Comparison of ENCODE assay signal across 1 cellular context in the genomic region with DNA sequence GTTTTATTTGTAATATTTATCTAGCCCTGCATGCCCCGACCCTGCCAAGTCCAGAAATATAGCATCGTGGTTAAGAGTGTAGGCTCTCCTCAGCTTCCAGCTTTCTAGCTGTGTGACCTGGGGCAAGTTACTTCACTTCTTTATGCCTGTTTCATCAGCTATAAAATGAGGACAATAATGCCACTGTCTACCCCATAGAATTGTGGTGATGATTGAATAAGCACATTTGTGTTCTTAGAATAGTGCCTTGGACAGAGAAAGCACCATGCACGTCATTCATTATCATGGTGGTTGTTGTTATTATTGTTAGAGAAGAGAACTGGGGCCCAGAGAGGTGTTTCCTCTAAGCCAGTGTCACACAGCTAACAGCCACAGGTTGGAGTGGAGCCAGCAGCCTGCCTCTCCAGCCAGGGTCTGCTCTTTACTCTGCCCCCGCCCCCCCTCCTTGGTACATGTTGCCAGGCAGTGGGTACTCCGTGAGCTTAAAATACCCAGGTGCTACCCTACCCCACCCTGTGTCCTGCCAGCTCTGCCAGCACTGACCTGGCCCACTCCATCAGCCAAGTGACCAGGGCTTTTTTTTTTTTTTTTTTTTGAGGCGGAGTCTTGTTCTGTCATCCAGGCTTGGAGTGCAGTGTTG.
TF ChIP-seq lines count a peak whose summit lies in the region.

No MANE protein-coding gene starts in this region.

TF ChIP-seq in IMR-90, 13 proteins besides CTCF, POLR2A, EP300 and RAD21:
- TF ChIP-seq CEBPB (IDR thresholded peaks at IDR 0.05; ENCODE audit: low read depth, low read length) (no peak), MAFK (IDR thresholded peaks at IDR 0.05; ENCODE audit: low read depth, low read length) (no peak), MAZ (IDR thresholded peaks at IDR 0.05; ENCODE audit: borderline replicate concordance, low read depth, low read length) (no peak), CHD1 (IDR thresholded peaks at IDR 0.05; ENCODE audit: low read depth, low read length) (no peak), RFX5 (IDR thresholded peaks at IDR 0.05; ENCODE audit: low read depth, low read length) (no peak), RCOR1 (IDR thresholded peaks at IDR 0.05; ENCODE audit: insufficient replicate concordance, low read length) (no peak), MXI1 (IDR thresholded peaks at IDR 0.05; ENCODE audit: borderline replicate concordance, low read depth, low read length) (no peak), NFE2L2 (IDR thresholded peaks at IDR 0.05; ENCODE audit: low read depth, low read length) (no peak), FOS (IDR thresholded peaks at IDR 0.05; ENCODE audit: low read depth, low read length) (no peak), BHLHE40 (IDR thresholded peaks at IDR 0.05; ENCODE audit: low read depth, low read length) (no peak), SMC3 (IDR thresholded peaks at IDR 0.05; ENCODE audit: low read depth, low read length) (no peak)
- TF ChIP-seq, protein P1, sequence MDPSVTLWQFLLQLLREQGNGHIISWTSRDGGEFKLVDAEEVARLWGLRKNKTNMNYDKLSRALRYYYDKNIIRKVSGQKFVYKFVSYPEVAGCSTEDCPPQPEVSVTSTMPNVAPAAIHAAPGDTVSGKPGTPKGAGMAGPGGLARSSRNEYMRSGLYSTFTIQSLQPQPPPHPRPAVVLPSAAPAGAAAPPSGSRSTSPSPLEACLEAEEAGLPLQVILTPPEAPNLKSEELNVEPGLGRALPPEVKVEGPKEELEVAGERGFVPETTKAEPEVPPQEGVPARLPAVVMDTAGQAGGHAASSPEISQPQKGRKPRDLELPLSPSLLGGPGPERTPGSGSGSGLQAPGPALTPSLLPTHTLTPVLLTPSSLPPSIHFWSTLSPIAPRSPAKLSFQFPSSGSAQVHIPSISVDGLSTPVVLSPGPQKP (IDR thresholded peaks at IDR 0.05; ENCODE audit: borderline replicate concordance, low read depth, low read length), result no peak
- TF ChIP-seq, protein P2, sequence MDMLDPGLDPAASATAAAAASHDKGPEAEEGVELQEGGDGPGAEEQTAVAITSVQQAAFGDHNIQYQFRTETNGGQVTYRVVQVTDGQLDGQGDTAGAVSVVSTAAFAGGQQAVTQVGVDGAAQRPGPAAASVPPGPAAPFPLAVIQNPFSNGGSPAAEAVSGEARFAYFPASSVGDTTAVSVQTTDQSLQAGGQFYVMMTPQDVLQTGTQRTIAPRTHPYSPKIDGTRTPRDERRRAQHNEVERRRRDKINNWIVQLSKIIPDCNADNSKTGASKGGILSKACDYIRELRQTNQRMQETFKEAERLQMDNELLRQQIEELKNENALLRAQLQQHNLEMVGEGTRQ (IDR thresholded peaks at IDR 0.05; ENCODE audit: low read depth, low read length), result no peak
